ENCODE assay signal across 10 cellular contexts in genomic region chr10:70513848-70514309, GRCh38. TPM values are rescaled to one million over a fixed set of nuclear protein-coding genes. Genes with fewer than 3 reads are reported as not detected.
A peak's percentile ranks its signal among the peaks of the same experiment; 100 is the strongest.
DNase-seq lines count a peak whose midpoint lies in the region; ATAC-seq and TF ChIP-seq lines count a peak whose summit lies in the region.
"Had no signal": no experiment of that assay in that cellular context is flagged by ENCODE, and none has a peak within 500 bp of the region (broad histone marks: within the 10 kb centered on the region; RNA-seq: fewer than 3 reads in every experiment).

No MANE protein-coding gene starts in this region.

- peaks cover 7% of the 10 kb centered on the region for H3K4me1 Mint-ChIP-seq in activated T-cell treated with anti-CD3 and anti-CD28 coated beads, Interleukin-2, amount 50 U/mL, for 24 hours (ENCODE audit: low read depth)
- peaks cover 25% of the 10 kb centered on the region for H3K4me1 Mint-ChIP-seq in stimulated activated naive CD8-positive, alpha-beta T cell treated with anti-CD3 and anti-CD28 coated beads, Interleukin-15, amount 100 ng/mL, for 72 hours

- no peaks in the 10 kb centered on the region for H3K36me3 ChIP-seq in Peyer's patch
- no peaks in the 10 kb centered on the region for H3K36me3 ChIP-seq in tibial nerve
- H3K36me3 ChIP-seq in suprapubic skin = no peaks in the 10 kb centered on the region
- H3K36me3 ChIP-seq in uterus = no peaks in the 10 kb centered on the region

- no peak overlapping the region for H3K27ac ChIP-seq in Peyer's patch
- no peak overlapping the region for H3K27ac ChIP-seq in tibial nerve
- no peak overlapping the region for H3K27ac ChIP-seq in suprapubic skin
- H3K27ac ChIP-seq in uterus = no peak overlapping the region
- H3K27ac ChIP-seq: parathyroid adenoma had no signal

- intact Hi-C loops in uterus (cut with DNase I; ENCODE audit: low total_unique reads) = no loop called here

- H3K4me3 Mint-ChIP-seq in activated T-cell treated with anti-CD3 and anti-CD28 coated beads, Interleukin-2, amount 50 U/mL, for 24 hours = no peak overlapping the region
- no peak overlapping the region for H3K4me3 Mint-ChIP-seq in stimulated activated naive CD8-positive, alpha-beta T cell treated with anti-CD3 and anti-CD28 coated beads, Interleukin-15, amount 100 ng/mL, for 72 hours

- no peaks in the 10 kb centered on the region for H3K9me3 ChIP-seq in Peyer's patch
- H3K9me3 ChIP-seq in tibial nerve = no peaks in the 10 kb centered on the region
- no peaks in the 10 kb centered on the region for H3K9me3 ChIP-seq in suprapubic skin
- H3K9me3 ChIP-seq in uterus = no peaks in the 10 kb centered on the region

- peak; percentile 43 for DNase-seq in activated T-cell treated with anti-CD3 and anti-CD28 coated beads, Interleukin-2, amount 50 U/mL, for 24 hours
- no peak for DNase-seq in activated T-cell treated with anti-CD3 and anti-CD28 coated beads, Interleukin-2, amount 50 U/mL, for 1 hour
- DNase-seq in Peyer's patch (peak in 2 of 3 donors; percentile 70 to 77), tibial nerve (ENCODE audit: low spot score in 2 of 2) (no peak), suprapubic skin (ENCODE audit: low spot score in 2 of 2) (no peak), uterus (no peak)
- DNase-seq in stimulated activated naive CD8-positive, alpha-beta T cell treated with anti-CD3 and anti-CD28 coated beads, Interleukin-15, amount 100 ng/mL, for 72 hours = peak in 1 of 2 donors; percentile 33
- DNase-seq: NCI-H146 had no signal

- TF ChIP-seq EP300 in tibial nerve (IDR thresholded peaks at IDR 0.05) = no peak
- no peak for TF ChIP-seq EP300 in suprapubic skin (IDR thresholded peaks at IDR 0.05)

- H3K27me3 ChIP-seq in Peyer's patch (no peaks in the 10 kb centered on the region), tibial nerve (no peaks in the 10 kb centered on the region), suprapubic skin (no peaks in the 10 kb centered on the region), uterus (no peaks in the 10 kb centered on the region)

- peak overlapping the region in 1 of 4 donors; percentile 12 for H3K4me3 ChIP-seq in Peyer's patch
- no peak overlapping the region for H3K4me3 ChIP-seq in tibial nerve
- no peak overlapping the region for H3K4me3 ChIP-seq in suprapubic skin
- H3K4me3 ChIP-seq in uterus = no peak overlapping the region

- no peaks in the 10 kb centered on the region for H3K9me3 Mint-ChIP-seq in activated T-cell treated with anti-CD3 and anti-CD28 coated beads, Interleukin-2, amount 50 U/mL, for 24 hours
- H3K9me3 Mint-ChIP-seq in stimulated activated naive CD8-positive, alpha-beta T cell treated with anti-CD3 and anti-CD28 coated beads, Interleukin-15, amount 100 ng/mL, for 72 hours = no peaks in the 10 kb centered on the region

- TF ChIP-seq POLR2A in Peyer's patch (IDR thresholded peaks at IDR 0.05) (no peak), tibial nerve (IDR thresholded peaks at IDR 0.05) (no peak), suprapubic skin (IDR thresholded peaks at IDR 0.05) (no peak), uterus (IDR thresholded peaks at IDR 0.05) (no peak)

- peaks cover 0 to 48% (median 8%) of the 10 kb centered on the region in 4 donors for H3K4me1 ChIP-seq in Peyer's patch
- peaks cover 0 to 55% (median 35%) of the 10 kb centered on the region in 4 donors for H3K4me1 ChIP-seq in tibial nerve
- H3K4me1 ChIP-seq in suprapubic skin = peaks cover 32% of the 10 kb centered on the region
- H3K4me1 ChIP-seq in uterus = peaks cover 0 to 11% of the 10 kb centered on the region in 2 donors
- H3K4me1 ChIP-seq: parathyroid adenoma had no signal

- H3K27ac Mint-ChIP-seq in activated T-cell treated with anti-CD3 and anti-CD28 coated beads, Interleukin-2, amount 50 U/mL, for 24 hours = no peak overlapping the region
- no peak overlapping the region for H3K27ac Mint-ChIP-seq in stimulated activated naive CD8-positive, alpha-beta T cell treated with anti-CD3 and anti-CD28 coated beads, Interleukin-15, amount 100 ng/mL, for 72 hours

- no peaks in the 10 kb centered on the region for H3K36me3 Mint-ChIP-seq in activated T-cell treated with anti-CD3 and anti-CD28 coated beads, Interleukin-2, amount 50 U/mL, for 24 hours (ENCODE audit: low read depth)

- H3K27me3 Mint-ChIP-seq in activated T-cell treated with anti-CD3 and anti-CD28 coated beads, Interleukin-2, amount 50 U/mL, for 24 hours = peaks cover 11% of the 10 kb centered on the region
- H3K27me3 Mint-ChIP-seq in stimulated activated naive CD8-positive, alpha-beta T cell treated with anti-CD3 and anti-CD28 coated beads, Interleukin-15, amount 100 ng/mL, for 72 hours = no peaks in the 10 kb centered on the region

- peak; percentile 95 for ATAC-seq in HG02678 (IDR thresholded peaks at IDR 0.05; ENCODE audit: unreplicated experiment)
- ATAC-seq in stimulated activated naive CD8-positive, alpha-beta T cell treated with anti-CD3 and anti-CD28 coated beads, Interleukin-15, amount 100 ng/mL, for 72 hours = peak; percentile 91

- no peak for TF ChIP-seq CTCF in Peyer's patch (IDR thresholded peaks at IDR 0.05)
- no peak for TF ChIP-seq CTCF in tibial nerve (IDR thresholded peaks at IDR 0.05)
- no peak for TF ChIP-seq CTCF in suprapubic skin (IDR thresholded peaks at IDR 0.05)
- TF ChIP-seq CTCF in uterus (IDR thresholded peaks at IDR 0.05) = no peak

- WGBS in tibial nerve, 2 donors = 88% methylated on average over 14 of the region's 14 CpGs
- 65% methylated on average over 14 of the region's 14 CpGs for WGBS in suprapubic skin

RNA-seq across cellular contexts. Expression of gene PALD1, which starts 35.3 kb away (rescaled TPM):
- total RNA-seq in Peyer's patch = 10 to 100 TPM in 1 of 4 donors, 1 to 10 TPM in 3; 1.2 to 15.7 (median 3.6) TPM
- 10 to 100 TPM in 2 of 4 donors, 1 to 10 TPM in 2; 5.4 to 10.9 (median 9.2) TPM for total RNA-seq in tibial nerve
- total RNA-seq in suprapubic skin = 10 to 100 TPM in 1 of 4 donors, 1 to 10 TPM in 3; 6.2 to 12.1 (median 7.7) TPM
- 10 to 100 TPM in 2 of 4 donors, 1 to 10 TPM in 2; 1.8 to 21.6 (median 10.3) TPM for total RNA-seq in uterus

Comparison
In these comparisons a context has a peak if more than half of its experiments do, and no peak if none do; other contexts are left out.
1. DNase-seq: peak in activated T-cell treated with anti-CD3 and anti-CD28 coated beads, Interleukin-2, amount 50 U/mL, for 24 hours (single experiment) and Peyer's patch (2 of 3); none in activated T-cell treated with anti-CD3 and anti-CD28 coated beads, Interleukin-2, amount 50 U/mL, for 1 hour (single experiment), tibial nerve (0 of 2), suprapubic skin (0 of 2) and uterus (0 of 2).